Comparison of ENCODE assay signal across 24 cellular contexts in genomic region chr6:150324044-150324443, GRCh38. TPM values are rescaled to one million over a fixed set of nuclear protein-coding genes. Genes with fewer than 3 reads are reported as not detected.
DNase-seq lines count a peak whose midpoint lies in the region; ATAC-seq, FAIRE-seq and TF ChIP-seq lines count a peak whose summit lies in the region.
"Had no signal": no experiment of that assay in that cellular context is flagged by ENCODE, and none has a peak within 500 bp of the region (broad histone marks: within the 10 kb centered on the region; RNA-seq: fewer than 3 reads in every experiment).

No MANE protein-coding gene starts in this region.

- H3K27me3 Mint-ChIP-seq in CD4-positive, alpha-beta memory T cell, result peaks cover 2 to 5% of the 10 kb centered on the region in 2 donors

- H3K4me3 Mint-ChIP-seq in CD4-positive, alpha-beta memory T cell, result no peak overlapping the region

- no peak overlapping the region for H3K4me3 ChIP-seq in K562
- H3K4me3 ChIP-seq in CD4-positive, alpha-beta memory T cell (ENCODE audit: low read length in 2 of 2), result no peak overlapping the region
- H3K4me3 ChIP-seq in prostate gland, result no peak overlapping the region
- H3K4me3 ChIP-seq: SK-N-MC had no signal

- H3K4me2 ChIP-seq in K562 (ENCODE audit: insufficient read depth, low read length), result no peak overlapping the region

- no peaks in the 10 kb centered on the region for H3K9me1 ChIP-seq in K562 (ENCODE audit: control insufficient read depth, insufficient read depth, low read length)

- H3K4me1 Mint-ChIP-seq in CD4-positive, alpha-beta memory T cell, result peaks cover 0 to 1% (median 0%) of the 10 kb centered on the region in 4 donors

- ATAC-seq in K562, result no peak

- no peaks in the 10 kb centered on the region for H3K36me3 ChIP-seq in K562 (ENCODE audit: control insufficient read depth, insufficient read depth, low read length)
- no peaks in the 10 kb centered on the region for H3K36me3 ChIP-seq in CD4-positive, alpha-beta memory T cell (ENCODE audit: insufficient read depth, low read length)
- no peaks in the 10 kb centered on the region for H3K36me3 ChIP-seq in prostate gland

- H3K9me3 ChIP-seq in K562 (replicated peaks; ENCODE audit: control insufficient read depth, insufficient read depth, low read depth, low read length) (no peaks in the 10 kb centered on the region), prostate gland (no peaks in the 10 kb centered on the region)
- H3K9me3 ChIP-seq in CD4-positive, alpha-beta memory T cell (ENCODE audit: control insufficient read depth in 1 of 2, low read length in 2 of 2), result no peaks in the 10 kb centered on the region

- in situ Hi-C loops in K562 (cut with MboI), result no loop called here

- H2AFZ ChIP-seq in K562 (ENCODE audit: low read depth, low read length), result no peak overlapping the region

- no peak for TF ChIP-seq CTCF in K562 (IDR thresholded peaks at IDR 0.05 in 2 of 3, conservative IDR thresholded peaks at IDR 0.05 in 1 of 3; ENCODE audit: insufficient read depth in 2 of 3, low read depth in 1 of 3, low read length in 3 of 3)
- no peak for TF ChIP-seq CTCF in prostate gland (IDR thresholded peaks at IDR 0.05)

- H3K9me3 Mint-ChIP-seq in CD4-positive, alpha-beta memory T cell, result no peaks in the 10 kb centered on the region

- no peaks in the 10 kb centered on the region for H3K36me3 Mint-ChIP-seq in CD4-positive, alpha-beta memory T cell

- POLR2A ChIA-PET in K562 (lab: Yijun Ruan, JAX), result no interaction called here
- POLR2A ChIA-PET in CD4-positive, alpha-beta memory T cell (lab: Charles Lee; ENCODE audit: partially characterized antibody), result no interaction called here

- H3K27ac Mint-ChIP-seq in CD4-positive, alpha-beta memory T cell, result no peak overlapping the region

- DNase-seq in NCI-H1092 treated with DMSO at 0.1 percent for 48 hours (lab: John Stamatoyannopoulos, UW) (peak; percentile 2), NCI-H1092 (lab: John Stamatoyannopoulos, UW) (no peak), K562 (ENCODE audit: extremely low read depth in 1 of 4, low spot score in 3 of 4) (no peak), renal cortical epithelial cell (ENCODE audit: low read depth) (peak; percentile 55), prostate gland (ENCODE audit: low spot score) (no peak), GM19240 (ENCODE audit: insufficient read length, low spot score) (no peak)
- DNase-seq in CD4-positive, alpha-beta memory T cell, result no peak
- DNase-seq: C1 segment of cervical spinal cord, H7, IMR-90, Kasumi-1, NCI-H1930, NCI-H774, SHP77 had no signal

- CTCF ChIA-PET in K562 (lab: Yijun Ruan, JAX; ENCODE audit: low intra/inter-chr PET ratio), result no interaction called here
- CTCF ChIA-PET in CD4-positive, alpha-beta memory T cell (lab: Charles Lee; ENCODE audit: partially characterized antibody), result no interaction called here

- H3K27me3 ChIP-seq in K562 (ENCODE audit: control insufficient read depth in 2 of 2, insufficient read depth in 2 of 2, low read length in 2 of 2) (no peaks in the 10 kb centered on the region), prostate gland (replicated peaks; ENCODE audit: insufficient read depth) (no peaks in the 10 kb centered on the region)
- no peaks in the 10 kb centered on the region for H3K27me3 ChIP-seq in CD4-positive, alpha-beta memory T cell (ENCODE audit: insufficient read depth, low read length)

- TF ChIP-seq POLR2A in K562 (conservative IDR thresholded peaks at IDR 0.05), result no peak
- no peak for TF ChIP-seq POLR2A in prostate gland (IDR thresholded peaks at IDR 0.05)

- H4K20me1 ChIP-seq in K562 (replicated peaks; ENCODE audit: control insufficient read depth, insufficient read depth, low read length), result no peaks in the 10 kb centered on the region

- no peak overlapping the region for H3K9ac ChIP-seq in K562 (ENCODE audit: insufficient read depth in 1 of 2, low read depth in 2 of 2, low read length in 2 of 2)

- BruUV-seq in K562 (replicated peaks; lab: Mats Ljungman, UMichigan), result no TSS peak

- 62% methylated on average over 6 of the region's 6 CpGs for WGBS in K562 (ENCODE audit: insufficient coverage, low coverage, missing lambda C conversion rate)
- 80% methylated on average over 6 of the region's 6 CpGs for whole genome bisulfite sequencing in prostate gland

- TF ChIP-seq RAD21 in Ishikawa (IDR thresholded peaks at IDR 0.05; ENCODE audit: low read depth) (no peak), K562 (CRISPR knock-in tag; conservative IDR thresholded peaks at IDR 0.05 in 1 of 2, IDR thresholded peaks at IDR 0.05 in 1 of 2) (no peak)

- H3K79me2 ChIP-seq in K562 (ENCODE audit: control insufficient read depth, insufficient read depth, low read length), result no peaks in the 10 kb centered on the region

- peaks cover 17 to 42% of the 10 kb centered on the region in 2 experiments; a peak in 4 of 5 replicates for H3K4me1 ChIP-seq in K562 (replicated peaks in 1 of 2; ENCODE audit: control insufficient read depth in 2 of 2, insufficient read depth in 2 of 2, low read length in 2 of 2)
- no peaks in the 10 kb centered on the region for H3K4me1 ChIP-seq in CD4-positive, alpha-beta memory T cell (ENCODE audit: insufficient read depth, low read length)
- H3K4me1 ChIP-seq in prostate gland (replicated peaks), result peaks cover 5% of the 10 kb centered on the region

- H3K27ac ChIP-seq in K562 (ENCODE audit: extremely low read depth, low read depth, low read length) (no peak overlapping the region), prostate gland (no peak overlapping the region)
- no peak overlapping the region for H3K27ac ChIP-seq in CD4-positive, alpha-beta memory T cell (ENCODE audit: low read depth, low read length)
- H3K27ac ChIP-seq: HL-60, SK-N-MC had no signal

- no peak for FAIRE-seq in K562 (lab: Jason Lieb, UNC)
- FAIRE-seq: D721Med, G401.6, HTR-8/SVneo, RCC 7860 had no signal

- TF ChIP-seq EP300 in Ishikawa (IDR thresholded peaks at IDR 0.05; ENCODE audit: borderline replicate concordance) (peak; percentile 92), K562 (IDR thresholded peaks at IDR 0.05; ENCODE audit: low read length) (no peak)

- intact Hi-C loops in K562 (cut with micrococcal nuclease), result loop anchor here (5.0 kb wide), 3 partner anchors 52 to 172 kb away; no protein-coding TSS in a partner anchor
- intact Hi-C loops in CD4-positive, alpha-beta memory T cell (cut with micrococcal nuclease), result no loop called here
- intact Hi-C loops in prostate gland (cut with DNase I), result no loop called here

TF ChIP-seq in Ishikawa, 13 proteins besides CTCF, POLR2A, EP300 and RAD21 (continues in another document):
- 0 out of 2 replicates have a peak, but pooled peaks have one; percentile 5 for TF ChIP-seq CEBPB (IDR thresholded peaks at IDR 0.05)
- peak; percentile 93 for TF ChIP-seq TCF12 (IDR thresholded peaks at IDR 0.05; ENCODE audit: low read depth)
- peak; percentile 97 for TF ChIP-seq NFIC (IDR thresholded peaks at IDR 0.05)
- peak; percentile 90 for TF ChIP-seq TEAD4 (IDR thresholded peaks at IDR 0.05)

TF ChIP-seq in K562, 482 proteins besides CTCF, POLR2A, EP300 and RAD21:
- no peak for TF ChIP-seq ZNF444 (CRISPR knock-in tag; IDR thresholded peaks at IDR 0.05)
- no peak for TF ChIP-seq ZKSCAN3 (CRISPR knock-in tag; IDR thresholded peaks at IDR 0.05)
- TF ChIP-seq ELF2 (CRISPR knock-in tag; IDR thresholded peaks at IDR 0.05), result 0 out of 2 replicates have a peak, but pooled peaks have one; percentile 41
- TF ChIP-seq POLR2G (IDR thresholded peaks at IDR 0.05; ENCODE audit: low read depth, low read length), result no peak
- no peak for TF ChIP-seq NELFE (IDR thresholded peaks at IDR 0.05; ENCODE audit: insufficient read depth, insufficient read length)
- no peak for TF ChIP-seq NEUROD1 (IDR thresholded peaks at IDR 0.05; ENCODE audit: borderline replicate concordance, low read depth, low read length, partially characterized antibody)
- no peak for TF ChIP-seq TAF1 (IDR thresholded peaks at IDR 0.05; ENCODE audit: control insufficient read depth, extremely low read depth, insufficient read depth, low read length, severe bottlenecking)
- TF ChIP-seq KDM5B (IDR thresholded peaks at IDR 0.05; ENCODE audit: insufficient replicate concordance, low read depth, low read length), result no peak
- no peak for TF ChIP-seq SMARCC2 (IDR thresholded peaks at IDR 0.05; ENCODE audit: low read depth)
- no peak for TF ChIP-seq HDAC3 (IDR thresholded peaks at IDR 0.05; ENCODE audit: borderline replicate concordance, partially characterized antibody)
- TF ChIP-seq PKNOX1 (IDR thresholded peaks at IDR 0.05), result peak; percentile 35

RNA-seq across cellular contexts. Expression of gene IYD, which starts 44.8 kb away (rescaled TPM):
- total RNA-seq in K562 (2011; cell fraction: chromatin; rRNA removed; ENCODE audit: low replicate concordance), result not detected in 2 replicates
- not detected in 2 replicates for total RNA-seq in K562 (2011; cell fraction: nucleolus; rRNA removed)
- not detected in 2 replicates for total RNA-seq in K562 (2011; cell fraction: nucleoplasm; rRNA removed)
- total RNA-seq in K562 (2014; rRNA removed) (not detected in 2 replicates), K562 (2014; rRNA removed; fragmentation: Illumina TruSeq; extraction: Trizol) (not detected in 2 replicates), K562 (2015; rRNA removed; fragmentation: Illumina TruSeq; extraction: Trizol) (not detected in 2 replicates), K562 (2021) (not detected in 2 replicates), renal cortical epithelial cell (under 0.01 and 0.30 TPM in 2 replicates), prostate gland (under 1 TPM; 0.05 to 0.45 TPM)
- polyA plus RNA-seq in K562 (2011; rRNA removed) (not detected in 2 replicates), K562 (2014; fragmentation: Illumina TruSeq; extraction: Trizol) (not detected in 2 replicates), K562 (2014; fragmentation: Nextera tagmentation; extraction: Ambion mirVana) (not detected), K562 (2014; rRNA removed) (0.09 TPM in 1 of 2 replicates, not detected in the other)
- not detected in 2 replicates for polyA plus RNA-seq in K562 (2011; cell fraction: cytosol; rRNA removed)
- not detected in 2 replicates for polyA plus RNA-seq in K562 (2011; cell fraction: nucleus; rRNA removed)
- 0.01 TPM in 1 of 2 replicates, not detected in the other for polyA plus RNA-seq in K562 (2012)
- polyA minus RNA-seq in K562 (2011; rRNA and poly(A)+ RNA removed), result 0.04 TPM in 1 of 2 replicates, not detected in the other
- polyA minus RNA-seq in K562 (2011; cell fraction: cytosol; rRNA and poly(A)+ RNA removed), result not detected in 2 replicates
- polyA minus RNA-seq in K562 (2011; cell fraction: nucleus; rRNA and poly(A)+ RNA removed), result not detected in 2 replicates
- total RNA-seq in CD4-positive, alpha-beta memory T cell, result not detected
- polyA plus RNA-seq in CD4-positive, alpha-beta memory T cell, result not detected
- total RNA-seq: A172, H7, IMR-90, NCI-H460, OCI-LY7 had no signal
- polyA plus RNA-seq: IMR-90 had no signal

Comparison
In these comparisons a context has a peak if more than half of its experiments do, and no peak if none do; other contexts are left out.
1. DNase-seq: peak in NCI-H1092 treated with DMSO at 0.1 percent for 48 hours (single experiment) and renal cortical epithelial cell (single experiment); none in NCI-H1092 (single experiment), K562 (0 of 4), CD4-positive, alpha-beta memory T cell (0 of 5), prostate gland (single experiment) and GM19240 (single experiment).